1 cellular context compared by ENCODE assay signal in genomic region chr3:71117572-71118247, GRCh38.
TF ChIP-seq lines count a peak whose summit lies in the region.

No MANE protein-coding gene starts in this region.

TF ChIP-seq in WTC11, 78 proteins besides CTCF, POLR2A, EP300 and RAD21 (continued from another document):
- no peak for TF ChIP-seq AFF4 (CRISPR knock-in tag; IDR thresholded peaks at IDR 0.05; ENCODE audit: borderline replicate concordance)
- no peak for TF ChIP-seq SP1 (CRISPR knock-in tag; conservative IDR thresholded peaks at IDR 0.05)
- TF ChIP-seq CREM (CRISPR knock-in tag; IDR thresholded peaks at IDR 0.05) = no peak
- no peak for TF ChIP-seq E2F5 (CRISPR knock-in tag; IDR thresholded peaks at IDR 0.05)
